In genomic region chr4:102759835-102760644, GRCh38 we compare ENCODE assay signal across 8 cellular contexts. TPM values are rescaled to one million over a fixed set of nuclear protein-coding genes. Genes with fewer than 3 reads are reported as not detected.
A peak's percentile ranks its signal among the peaks of the same experiment; 100 is the strongest.
DNase-seq lines count a peak whose midpoint lies in the region; ATAC-seq, FAIRE-seq and TF ChIP-seq lines count a peak whose summit lies in the region.

No MANE protein-coding gene starts in this region.

- peak overlapping the region; percentile 94 for H3K4me2 ChIP-seq in A549
- peak overlapping the region; percentile 91 for H3K4me2 ChIP-seq in MM.1S (ENCODE audit: low read depth, low read length)

- H3K27me3 ChIP-seq in MM.1S (replicated peaks; ENCODE audit: insufficient read depth, low read length), result no peaks in the 10 kb centered on the region

- peak overlapping the region; percentile 96 for H2AFZ ChIP-seq in MM.1S (ENCODE audit: low read length)

- no peaks in the 10 kb centered on the region for H3K27me3 Mint-ChIP-seq in activated CD4-positive, alpha-beta memory T cell treated with anti-CD3 and anti-CD28 coated beads for 36 hours
- peaks cover 12% of the 10 kb centered on the region for H3K27me3 Mint-ChIP-seq in nephron (ENCODE audit: low read depth)

- WGBS in A549 (ENCODE audit: missing lambda C conversion rate), result 7% methylated on average over 23 of the region's 25 CpGs

- FAIRE-seq in A549 (lab: Jason Lieb, UNC), result no peak

- peak overlapping the region; percentile 97 for H3K4me3 Mint-ChIP-seq in activated CD4-positive, alpha-beta memory T cell treated with anti-CD3 and anti-CD28 coated beads for 36 hours
- H3K4me3 Mint-ChIP-seq in nephron, result peak overlapping the region; percentile 93 to 97 (median 94)

- H3K27ac ChIP-seq in A549, result peak overlapping the region; percentile 82 to 87
- peak overlapping the region; percentile 42; the same call in 1 of the 2 replicates for H3K27ac ChIP-seq in MM.1S (ENCODE audit: low read length)

- DNase-seq in A549 (ENCODE audit: low read depth in 1 of 2, low spot score in 1 of 2) (peak; percentile 21 to 25), GM12864 (ENCODE audit: low read depth) (peak; percentile 40), MM.1S (no peak), fibroblast of pulmonary artery (ENCODE audit: low read depth) (peak; percentile 68), NCI-H187 treated with DMSO at 0.1 percent for 48 hours (lab: John Stamatoyannopoulos, UW) (no peak)
- peak; percentile 54 for DNase-seq in activated CD4-positive, alpha-beta memory T cell treated with anti-CD3 and anti-CD28 coated beads for 36 hours

- peak; percentile 44 to 56 for ATAC-seq in A549
- ATAC-seq in HG02571 (IDR thresholded peaks at IDR 0.05; ENCODE audit: unreplicated experiment), result peak; percentile 48

- H3K9me3 ChIP-seq in A549, result no peaks in the 10 kb centered on the region
- H3K9me3 ChIP-seq in MM.1S (replicated peaks; ENCODE audit: insufficient read depth, low read length), result no peaks in the 10 kb centered on the region

- H3K4me1 ChIP-seq in A549, result peaks cover 14% of the 10 kb centered on the region; the same call in 2 of the 3 replicates
- H3K4me1 ChIP-seq in MM.1S (ENCODE audit: low read length), result peaks cover 11% of the 10 kb centered on the region

- intact Hi-C loops in activated CD4-positive, alpha-beta memory T cell treated with anti-CD3 and anti-CD28 coated beads for 36 hours (cut with micrococcal nuclease), result loop anchor here (1.0 to 10.0 kb wide), 9 partner anchors 20 to 415 kb away; partner anchors contain the start of genes BDH2, SLC39A8 and SLC9B1

- H3K4me3 ChIP-seq in A549, result peak overlapping the region; percentile 57
- peak overlapping the region; percentile 86 for H3K4me3 ChIP-seq in GM12864 (ENCODE audit: low read depth, low read length)
- peak overlapping the region; percentile 89 for H3K4me3 ChIP-seq in MM.1S (ENCODE audit: low read length)
- peak overlapping the region; percentile 75 for H3K4me3 ChIP-seq in fibroblast of pulmonary artery (replicated peaks; ENCODE audit: low read depth, low read length)

- peak overlapping the region; percentile 67 for H3K9ac ChIP-seq in MM.1S (ENCODE audit: low read length)

- TF ChIP-seq CTCF in A549 (IDR thresholded peaks at IDR 0.05), result no peak
- no peak for TF ChIP-seq CTCF in GM12864 (IDR thresholded peaks at IDR 0.05; ENCODE audit: low read depth, low read length, missing control alignments)
- TF ChIP-seq CTCF in MM.1S (IDR thresholded peaks at IDR 0.05; ENCODE audit: low read length), result no peak
- TF ChIP-seq CTCF in fibroblast of pulmonary artery (IDR thresholded peaks at IDR 0.05; ENCODE audit: low read length, missing control alignments), result no peak
- TF ChIP-seq CTCF in nephron (IDR thresholded peaks at IDR 0.05; ENCODE audit: unreplicated experiment in 3 of 3), result no peak

- no peaks in the 10 kb centered on the region for H4K20me1 ChIP-seq in MM.1S (ENCODE audit: insufficient read depth, low read length)

- H3K36me3 Mint-ChIP-seq in activated CD4-positive, alpha-beta memory T cell treated with anti-CD3 and anti-CD28 coated beads for 36 hours, result peaks cover 3% of the 10 kb centered on the region
- H3K36me3 Mint-ChIP-seq in nephron (ENCODE audit: low read depth), result no peaks in the 10 kb centered on the region

- peaks cover 39% of the 10 kb centered on the region for H3K79me2 ChIP-seq in MM.1S (ENCODE audit: low read length)

- CTCF ChIA-PET in A549 (lab: Yijun Ruan, JAX), result interaction anchor here (0.7 to 1.7 kb wide), 3 partner anchors 15 to 139 kb away, joined by 3 to 5 read pairs (median 4); no protein-coding TSS in a partner anchor
- CTCF ChIA-PET in activated CD4-positive, alpha-beta memory T cell treated with anti-CD3 and anti-CD28 coated beads for 36 hours (lab: Charles Lee), result interaction anchor here (0.8 to 2.1 kb wide), 7 partner anchors 57 to 340 kb away, joined by 3 to 8 read pairs (median 4); partner anchors contain the start of gene BDH2

- H3F3A ChIP-seq in MM.1S (ENCODE audit: insufficient read depth, low read length), result no peaks in the 10 kb centered on the region

- TF ChIP-seq EP300 in A549 (IDR thresholded peaks at IDR 0.05), result no peak

- H3K36me3 ChIP-seq in MM.1S (replicated peaks; ENCODE audit: insufficient read depth, low read length), result no peaks in the 10 kb centered on the region

- no peaks in the 10 kb centered on the region for H3K9me2 ChIP-seq in MM.1S (replicated peaks; ENCODE audit: insufficient read depth, low read length)

- peak overlapping the region; percentile 82 for H3K27ac Mint-ChIP-seq in activated CD4-positive, alpha-beta memory T cell treated with anti-CD3 and anti-CD28 coated beads for 36 hours
- peak overlapping the region; percentile 54 to 61 (median 56) for H3K27ac Mint-ChIP-seq in nephron

- H3K4me1 Mint-ChIP-seq in activated CD4-positive, alpha-beta memory T cell treated with anti-CD3 and anti-CD28 coated beads for 36 hours (ENCODE audit: low read depth), result peaks cover 36% of the 10 kb centered on the region
- H3K4me1 Mint-ChIP-seq in nephron, result peaks cover 9% of the 10 kb centered on the region

- TF ChIP-seq POLR2A in A549 (IDR thresholded peaks at IDR 0.05; ENCODE audit: low read length), result no peak

- no peak for TF ChIP-seq RAD21 in A549 (conservative IDR thresholded peaks at IDR 0.05 in 1 of 2, IDR thresholded peaks at IDR 0.05 in 1 of 2)

- POLR2A ChIA-PET in A549 (lab: Yijun Ruan, JAX), result interaction anchor here (0.6 to 1.7 kb wide), 6 partner anchors 14 to 139 kb away, joined by 3 to 22 read pairs (median 6); partner anchors contain the start of gene UBE2D3
- POLR2A ChIA-PET in activated CD4-positive, alpha-beta memory T cell treated with anti-CD3 and anti-CD28 coated beads for 36 hours (lab: Charles Lee), result interaction anchor here (0.6 to 2.0 kb wide), 10 partner anchors 13 to 192 kb away, joined by 3 to 25 read pairs (median 4); partner anchors contain the start of genes CISD2 and UBE2D3

- peaks cover 2% of the 10 kb centered on the region for H3K9me3 Mint-ChIP-seq in activated CD4-positive, alpha-beta memory T cell treated with anti-CD3 and anti-CD28 coated beads for 36 hours
- peaks cover under 1% of the 10 kb centered on the region for H3K9me3 Mint-ChIP-seq in nephron

TF ChIP-seq in A549, 52 proteins besides CTCF, POLR2A, EP300 and RAD21:
- TF ChIP-seq SMC3 (IDR thresholded peaks at IDR 0.05) (no peak), CHD4 (IDR thresholded peaks at IDR 0.05; ENCODE audit: borderline replicate concordance) (no peak), BCL3 (IDR thresholded peaks at IDR 0.05) (no peak), MYC (IDR thresholded peaks at IDR 0.05; ENCODE audit: borderline replicate concordance, low read length) (no peak), BHLHE40 (IDR thresholded peaks at IDR 0.05; ENCODE audit: low read depth, low read length) (no peak), ZSCAN20 (CRISPR knock-in tag; IDR thresholded peaks at IDR 0.05) (no peak), HOXA7 (CRISPR knock-in tag; IDR thresholded peaks at IDR 0.05) (no peak), FOSL2 (IDR thresholded peaks at IDR 0.05) (no peak), FOSL2 (CRISPR knock-in tag; IDR thresholded peaks at IDR 0.05) (no peak), RFX5 (IDR thresholded peaks at IDR 0.05) (no peak), ATOH8 (CRISPR knock-in tag; IDR thresholded peaks at IDR 0.05; ENCODE audit: low read depth) (no peak), CBX8 (IDR thresholded peaks at IDR 0.05) (no peak), JUNB (IDR thresholded peaks at IDR 0.05) (no peak), POLR2AphosphoS2 (conservative IDR thresholded peaks at IDR 0.05; ENCODE audit: low read length) (no peak), EHMT2 (IDR thresholded peaks at IDR 0.05; ENCODE audit: low read depth) (no peak), CEBPB (IDR thresholded peaks at IDR 0.05) (no peak; a peak in 1 of 4 replicates), ZFP36 (IDR thresholded peaks at IDR 0.05; ENCODE audit: borderline replicate concordance, partially characterized antibody) (no peak), NR3C1 (IDR thresholded peaks at IDR 0.05) (no peak), ZC3H11A (IDR thresholded peaks at IDR 0.05) (no peak), SREBF2 (IDR thresholded peaks at IDR 0.05) (no peak), NFE2L2 (conservative IDR thresholded peaks at IDR 0.05; ENCODE audit: low read length) (no peak)
TF ChIP-seq in A549: peak in this region for 0.

RNA-seq across cellular contexts. Expression of gene MANBA, which starts 0.7 kb away (rescaled TPM):
- polyA plus RNA-seq in A549 (2011; rRNA removed), result 10.4 and 12.4 TPM in 2 replicates
- polyA plus RNA-seq in A549 (2012; cell fraction: cytosol; rRNA removed), result 10.6 and 11.4 TPM in 2 replicates
- polyA plus RNA-seq in A549 (2012; cell fraction: nucleus; rRNA removed), result 9.5 and 13.6 TPM in 2 replicates
- 8.3 to 9.8 TPM (median 9.3 TPM) in 3 replicates for polyA plus RNA-seq in A549 (2017; fragmentation: RNase III; extraction: RNeasy Plus Mini Kit Qiagen cat#74134 plus additional on column Dnase treatment)
- 14.5 and 16.1 TPM in 2 replicates for polyA minus RNA-seq in A549 (2011; rRNA and poly(A)+ RNA removed)
- total RNA-seq in activated CD4-positive, alpha-beta memory T cell treated with anti-CD3 and anti-CD28 coated beads for 36 hours, result 10 to 100 TPM; 10.2 to 10.7 TPM

Comparison
In these comparisons a context has a peak if more than half of its experiments do, and no peak if none do; other contexts are left out.
1. DNase-seq: peak in A549 (2 of 2), GM12864 (single experiment), activated CD4-positive, alpha-beta memory T cell treated with anti-CD3 and anti-CD28 coated beads for 36 hours (single experiment) and fibroblast of pulmonary artery (single experiment); none in MM.1S (single experiment) and NCI-H187 treated with DMSO at 0.1 percent for 48 hours (single experiment).
2. Peak in every context shown above with its lines, with median percentiles within 50 percentile points of each other: H3K4me3 ChIP-seq.